Comparison of ENCODE assay signal across 8 cellular contexts in genomic region chr11:33808228-33808828, GRCh38. TPM values are rescaled to one million over a fixed set of nuclear protein-coding genes. Genes with fewer than 3 reads are reported as not detected.
DNase-seq lines count a peak whose midpoint lies in the region; ATAC-seq, FAIRE-seq and TF ChIP-seq lines count a peak whose summit lies in the region.

No MANE protein-coding gene starts in this region.

- DNase-seq in GM04503 (ENCODE audit: low read depth): peak; percentile 13
- peak; percentile 44 for DNase-seq in NCI-H226
- DNase-seq in activated B cell treated with CpG ODN at 0.5 μM for 24 hours: peak; percentile 76
- peak; percentile 85 to 90 for DNase-seq in cardiac fibroblast (ENCODE audit: low read depth in 2 of 2)
- DNase-seq in kidney: peak; percentile 88
- peak; percentile 86 to 87 for DNase-seq in stimulated activated CD4-positive, alpha-beta T cell treated with anti-CD3 and anti-CD28 coated beads, Interleukin-1b, Interleukin-23, amount 100 ng/mL, for 4 hours (ENCODE audit: low read depth in 2 of 2)

- no peak overlapping the region for H3K9ac ChIP-seq in kidney (ENCODE audit: low read length in 2 of 2)

- CTCF ChIA-PET in activated B cell treated with CpG ODN at 0.5 μM for 24 hours (lab: Charles Lee): interaction anchor here (0.6 to 6.5 kb wide), 18 partner anchors 8 to 777 kb away, joined by 3 to 62 read pairs (median 3); no protein-coding TSS in a partner anchor

- H3K27me3 Mint-ChIP-seq in activated B cell treated with CpG ODN at 0.5 μM for 24 hours: peaks cover 6% of the 10 kb centered on the region

- TF ChIP-seq CTCF in activated B cell treated with CpG ODN at 0.5 μM for 24 hours (IDR thresholded peaks at IDR 0.05) (peak; percentile 95), cardiac fibroblast (IDR thresholded peaks at IDR 0.05; ENCODE audit: low read depth, low read length) (peak; percentile 93), kidney (IDR thresholded peaks at IDR 0.05; ENCODE audit: borderline replicate concordance, extremely low read depth, insufficient read depth) (peak; percentile 98)

- intact Hi-C loops in activated B cell treated with CpG ODN at 0.5 μM for 24 hours (cut with micrococcal nuclease) (loop anchor here (1.0 to 10.0 kb wide), 7 partner anchors 21 to 685 kb away; no protein-coding TSS in a partner anchor), kidney (cut with DNase I) (no loop called here)

- no peaks in the 10 kb centered on the region for H3K36me3 Mint-ChIP-seq in activated B cell treated with CpG ODN at 0.5 μM for 24 hours (ENCODE audit: low read depth)

- H3K4me3 ChIP-seq in cardiac fibroblast (replicated peaks in 1 of 2; ENCODE audit: low read depth in 2 of 2, low read length in 2 of 2) (no peak overlapping the region), kidney (ENCODE audit: low read length in 2 of 2) (no peak overlapping the region)

- no peaks in the 10 kb centered on the region for H3K9me3 ChIP-seq in kidney (ENCODE audit: control insufficient read depth in 1 of 2, low read length in 2 of 2)

- no peaks in the 10 kb centered on the region for H3K4me1 ChIP-seq in kidney (ENCODE audit: control insufficient read depth in 1 of 2, insufficient read depth in 1 of 2, low read depth in 1 of 2, low read length in 2 of 2)

- ATAC-seq in HG02981 (IDR thresholded peaks at IDR 0.05; ENCODE audit: unreplicated experiment) (peak; percentile 67), activated B cell treated with CpG ODN at 0.5 μM for 24 hours (ENCODE audit: low read depth) (peak; percentile 91), GM21528 (IDR thresholded peaks at IDR 0.05; ENCODE audit: low FRiP score, unreplicated experiment) (no peak)

- POLR2A ChIA-PET in activated B cell treated with CpG ODN at 0.5 μM for 24 hours (lab: Charles Lee): interaction anchor here (1.2 kb wide), 1 partner anchor 35 kb away, joined by 3 read pairs; the partner anchor contains the start of gene FBXO3

- H3K9me3 Mint-ChIP-seq in activated B cell treated with CpG ODN at 0.5 μM for 24 hours: no peaks in the 10 kb centered on the region

- no peak overlapping the region for H3K27ac Mint-ChIP-seq in activated B cell treated with CpG ODN at 0.5 μM for 24 hours

- FAIRE-seq in kidney (lab: Jason Lieb, UNC): no peak

- no peaks in the 10 kb centered on the region for H3K36me3 ChIP-seq in kidney (ENCODE audit: control insufficient read depth in 1 of 2, insufficient read depth in 2 of 2, low read length in 2 of 2)

- no peaks in the 10 kb centered on the region for H3K4me1 Mint-ChIP-seq in activated B cell treated with CpG ODN at 0.5 μM for 24 hours

- no peak overlapping the region for H3K27ac ChIP-seq in kidney (ENCODE audit: low read depth in 2 of 2, low read length in 2 of 2)

- H3K4me3 Mint-ChIP-seq in activated B cell treated with CpG ODN at 0.5 μM for 24 hours: no peak overlapping the region

RNA-seq across cellular contexts. Expression of gene FBXO3, which starts 34.0 kb away (rescaled TPM):
- total RNA-seq in activated B cell treated with CpG ODN at 0.5 μM for 24 hours (22.3 and 23.5 TPM in 2 replicates), kidney (40.4 TPM)
- polyA plus RNA-seq in kidney (ENCODE audit: insufficient read depth, low read depth, low replicate concordance): 27.5 TPM

Comparison
In these comparisons a context has a peak if more than half of its experiments do, and no peak if none do; other contexts are left out.
1. DNase-seq: peak in every context shown above with its lines; median percentile 88 in kidney; 88 in cardiac fibroblast; 86 in stimulated activated CD4-positive, alpha-beta T cell treated with anti-CD3 and anti-CD28 coated beads, Interleukin-1b, Interleukin-23, amount 100 ng/mL, for 4 hours; 76 in activated B cell treated with CpG ODN at 0.5 μM for 24 hours; 44 in NCI-H226; 13 in GM04503.